In the genomic region with DNA sequence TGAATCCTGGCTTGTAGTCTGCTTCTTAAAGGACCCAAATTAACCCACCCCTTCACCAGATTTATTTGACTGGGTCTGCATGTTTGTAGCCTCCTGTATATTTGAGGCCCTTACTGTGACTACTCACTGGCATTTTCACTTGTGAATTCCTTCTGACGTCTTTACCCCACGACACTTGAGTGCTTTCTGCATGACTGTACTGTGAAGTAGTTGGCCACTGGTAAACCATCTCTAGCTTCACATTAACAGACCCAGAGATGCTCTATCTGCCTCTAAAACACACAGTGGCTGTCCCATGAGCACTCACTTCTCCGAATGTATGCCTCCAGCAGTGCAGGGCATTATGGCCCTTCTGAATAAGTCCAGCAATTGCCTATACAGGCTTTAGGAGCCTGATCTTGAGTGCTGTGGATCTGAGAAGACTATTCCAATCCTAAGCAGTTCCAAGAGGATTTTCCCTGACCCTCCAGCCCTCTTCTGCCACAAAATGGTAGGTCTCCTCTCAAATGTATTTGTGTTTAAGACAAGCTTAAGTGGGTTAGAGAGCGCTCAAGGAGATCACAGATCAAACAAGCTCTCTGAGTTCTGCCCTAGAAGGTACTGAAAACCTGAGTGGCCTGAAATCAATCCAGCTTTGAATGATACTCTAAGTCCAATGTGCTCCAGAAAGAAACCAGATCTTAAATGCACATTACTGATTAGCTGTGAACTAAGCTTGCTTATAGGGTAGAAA, we compare ENCODE assay signal across 1 cellular context.
TF ChIP-seq lines count a peak whose summit lies in the region.

No MANE protein-coding gene starts in this region.

TF ChIP-seq in SK-N-SH, 30 proteins besides CTCF, POLR2A, EP300 and RAD21 (continued from another document):
- TF ChIP-seq, protein P1, sequence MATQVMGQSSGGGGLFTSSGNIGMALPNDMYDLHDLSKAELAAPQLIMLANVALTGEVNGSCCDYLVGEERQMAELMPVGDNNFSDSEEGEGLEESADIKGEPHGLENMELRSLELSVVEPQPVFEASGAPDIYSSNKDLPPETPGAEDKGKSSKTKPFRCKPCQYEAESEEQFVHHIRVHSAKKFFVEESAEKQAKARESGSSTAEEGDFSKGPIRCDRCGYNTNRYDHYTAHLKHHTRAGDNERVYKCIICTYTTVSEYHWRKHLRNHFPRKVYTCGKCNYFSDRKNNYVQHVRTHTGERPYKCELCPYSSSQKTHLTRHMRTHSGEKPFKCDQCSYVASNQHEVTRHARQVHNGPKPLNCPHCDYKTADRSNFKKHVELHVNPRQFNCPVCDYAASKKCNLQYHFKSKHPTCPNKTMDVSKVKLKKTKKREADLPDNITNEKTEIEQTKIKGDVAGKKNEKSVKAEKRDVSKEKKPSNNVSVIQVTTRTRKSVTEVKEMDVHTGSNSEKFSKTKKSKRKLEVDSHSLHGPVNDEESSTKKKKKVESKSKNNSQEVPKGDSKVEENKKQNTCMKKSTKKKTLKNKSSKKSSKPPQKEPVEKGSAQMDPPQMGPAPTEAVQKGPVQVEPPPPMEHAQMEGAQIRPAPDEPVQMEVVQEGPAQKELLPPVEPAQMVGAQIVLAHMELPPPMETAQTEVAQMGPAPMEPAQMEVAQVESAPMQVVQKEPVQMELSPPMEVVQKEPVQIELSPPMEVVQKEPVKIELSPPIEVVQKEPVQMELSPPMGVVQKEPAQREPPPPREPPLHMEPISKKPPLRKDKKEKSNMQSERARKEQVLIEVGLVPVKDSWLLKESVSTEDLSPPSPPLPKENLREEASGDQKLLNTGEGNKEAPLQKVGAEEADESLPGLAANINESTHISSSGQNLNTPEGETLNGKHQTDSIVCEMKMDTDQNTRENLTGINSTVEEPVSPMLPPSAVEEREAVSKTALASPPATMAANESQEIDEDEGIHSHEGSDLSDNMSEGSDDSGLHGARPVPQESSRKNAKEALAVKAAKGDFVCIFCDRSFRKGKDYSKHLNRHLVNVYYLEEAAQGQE (IDR thresholded peaks at IDR 0.05; ENCODE audit: low read depth, low read length): no peak
